22 cellular contexts compared by ENCODE assay signal in genomic region chr18:8381801-8382459, GRCh38.
DNase-seq lines count a peak whose midpoint lies in the region; ATAC-seq and TF ChIP-seq lines count a peak whose summit lies in the region.
"Had no signal": no experiment of that assay in that cellular context is flagged by ENCODE, and none has a peak within 500 bp of the region (broad histone marks: within the 10 kb centered on the region; RNA-seq: fewer than 3 reads in every experiment).

No MANE protein-coding gene starts in this region.

- no peaks in the 10 kb centered on the region for H3K4me1 Mint-ChIP-seq in naive thymus-derived CD8-positive, alpha-beta T cell
- H3K4me1 Mint-ChIP-seq: endodermal cell; stimulated activated effector memory CD8-positive, alpha-beta T cell treated with anti-CD3 and anti-CD28 coated beads, Interleukin-12 subunit alpha, Interleukin-12 subunit beta, amount 100 ng/mL, for 72 hours had no signal

- TF ChIP-seq CTCF in coronary artery (IDR thresholded peaks at IDR 0.05): no peak
- TF ChIP-seq CTCF in thyroid gland (IDR thresholded peaks at IDR 0.05): no peak

- H3K4me1 ChIP-seq in thyroid gland: no peaks in the 10 kb centered on the region
- H3K4me1 ChIP-seq: colonic mucosa, esophagus squamous epithelium, spleen, suprapubic skin had no signal

- peaks cover 0 to 3% (median 0%) of the 10 kb centered on the region in 5 donors for H3K27me3 Mint-ChIP-seq in naive thymus-derived CD8-positive, alpha-beta T cell

- H3K27me3 ChIP-seq in MG63 (no peaks in the 10 kb centered on the region), thyroid gland (no peaks in the 10 kb centered on the region)
- H3K27me3 ChIP-seq: colonic mucosa, esophagus squamous epithelium, spleen, suprapubic skin had no signal

- H3K4me3 ChIP-seq in MG63: no peak overlapping the region
- peak overlapping the region; percentile 3 for H3K4me3 ChIP-seq in coronary artery
- H3K4me3 ChIP-seq in thyroid gland (replicated peaks in 1 of 3): no peak overlapping the region
- H3K4me3 ChIP-seq: colonic mucosa, esophagus squamous epithelium, spleen, suprapubic skin had no signal

- 67 to 68% methylated on average over 9 of the region's 9 CpGs for WGBS in thyroid gland, 2 donors

- POLR2A ChIA-PET in naive thymus-derived CD8-positive, alpha-beta T cell (lab: Charles Lee): no interaction called here

- no peak overlapping the region for H3K27ac Mint-ChIP-seq in naive thymus-derived CD8-positive, alpha-beta T cell
- H3K27ac Mint-ChIP-seq: activated naive CD4-positive, alpha-beta T cell treated with anti-CD3 and anti-CD28 coated beads for 36 hours; endodermal cell; stimulated activated effector memory CD8-positive, alpha-beta T cell treated with anti-CD3 and anti-CD28 coated beads, Interleukin-12 subunit alpha, Interleukin-12 subunit beta, amount 100 ng/mL, for 72 hours had no signal

- no peaks in the 10 kb centered on the region for H3K36me3 Mint-ChIP-seq in naive thymus-derived CD8-positive, alpha-beta T cell

- peak overlapping the region in 1 of 2 donors; percentile 52 for H3K27ac ChIP-seq in coronary artery
- peak overlapping the region; percentile 22 for H3K27ac ChIP-seq in temporal lobe (ENCODE audit: low read depth, low read length)
- H3K27ac ChIP-seq in thyroid gland: no peak overlapping the region
- H3K27ac ChIP-seq: colonic mucosa, esophagus squamous epithelium, spleen, suprapubic skin had no signal

- no peak for TF ChIP-seq POLR2A in thyroid gland (IDR thresholded peaks at IDR 0.05)

- intact Hi-C loops in thyroid gland (cut with DNase I): loop anchor here (10.0 kb wide), 1 partner anchor 587 kb away; no protein-coding TSS in a partner anchor

- DNase-seq in MG63 (peak; percentile 5), coronary artery (ENCODE audit: low spot score) (peak; percentile 33), medulla oblongata (ENCODE audit: extremely low spot score) (peak; percentile 84), thyroid gland (no peak), NCI-H2081 (lab: John Stamatoyannopoulos, UW) (no peak)
- DNase-seq in activated CD4-positive, alpha-beta T cell treated with anti-CD3 and anti-CD28 coated beads, Interleukin-2, amount 50 U/mL, for 48 hours: no peak
- no peak for DNase-seq in naive thymus-derived CD8-positive, alpha-beta T cell
- DNase-seq: activated naive CD4-positive, alpha-beta T cell treated with anti-CD3 and anti-CD28 coated beads for 36 hours; activated T-cell treated with anti-CD3 and anti-CD28 coated beads, Interleukin-2, amount 50 U/mL, for 48 hours; colonic mucosa; endodermal cell; esophagus squamous epithelium; GOT3; mammary epithelial cell; NCI-H1436 treated with DMSO at 0.1 percent for 48 hours; NCI-H526 treated with DMSO at 0.1 percent for 48 hours; retina; spleen; stimulated activated CD4-positive, alpha-beta T cell treated with anti-CD3 and anti-CD28 coated beads, Interleukin-2, amount 100 ng/mL, for 48 hours had no signal

- H3K9me3 ChIP-seq in MG63 (no peaks in the 10 kb centered on the region), thyroid gland (no peaks in the 10 kb centered on the region)
- H3K9me3 ChIP-seq: colonic mucosa, esophagus squamous epithelium, spleen, suprapubic skin had no signal

- no peaks in the 10 kb centered on the region for H3K36me3 ChIP-seq in MG63
- H3K36me3 ChIP-seq in thyroid gland: peaks cover 28 to 36% of the 10 kb centered on the region in 2 donors
- H3K36me3 ChIP-seq: colonic mucosa had no signal

- no peak overlapping the region for H3K4me3 Mint-ChIP-seq in naive thymus-derived CD8-positive, alpha-beta T cell
- H3K4me3 Mint-ChIP-seq: activated naive CD4-positive, alpha-beta T cell treated with anti-CD3 and anti-CD28 coated beads for 36 hours; endodermal cell; stimulated activated effector memory CD8-positive, alpha-beta T cell treated with anti-CD3 and anti-CD28 coated beads, Interleukin-12 subunit alpha, Interleukin-12 subunit beta, amount 100 ng/mL, for 72 hours had no signal

- ATAC-seq in naive thymus-derived CD8-positive, alpha-beta T cell: no peak
- ATAC-seq: stimulated activated effector memory CD8-positive, alpha-beta T cell treated with anti-CD3 and anti-CD28 coated beads, Interleukin-12 subunit alpha, Interleukin-12 subunit beta, amount 100 ng/mL, for 72 hours had no signal

- peaks cover 0 to 1% (median 0%) of the 10 kb centered on the region in 9 donors for H3K9me3 Mint-ChIP-seq in naive thymus-derived CD8-positive, alpha-beta T cell
- H3K9me3 Mint-ChIP-seq: activated naive CD4-positive, alpha-beta T cell treated with anti-CD3 and anti-CD28 coated beads for 36 hours; endodermal cell; stimulated activated effector memory CD8-positive, alpha-beta T cell treated with anti-CD3 and anti-CD28 coated beads, Interleukin-12 subunit alpha, Interleukin-12 subunit beta, amount 100 ng/mL, for 72 hours had no signal

Comparison
In these comparisons a context has a peak if more than half of its experiments do, and no peak if none do; other contexts are left out.
1. DNase-seq: peak in MG63 (single experiment), coronary artery (single experiment) and medulla oblongata (single experiment); none in activated CD4-positive, alpha-beta T cell treated with anti-CD3 and anti-CD28 coated beads, Interleukin-2, amount 50 U/mL, for 48 hours (0 of 2), thyroid gland (0 of 2), naive thymus-derived CD8-positive, alpha-beta T cell (0 of 10) and NCI-H2081 (0 of 2).